Comparison of ENCODE assay signal across 19 cellular contexts in the genomic region with DNA sequence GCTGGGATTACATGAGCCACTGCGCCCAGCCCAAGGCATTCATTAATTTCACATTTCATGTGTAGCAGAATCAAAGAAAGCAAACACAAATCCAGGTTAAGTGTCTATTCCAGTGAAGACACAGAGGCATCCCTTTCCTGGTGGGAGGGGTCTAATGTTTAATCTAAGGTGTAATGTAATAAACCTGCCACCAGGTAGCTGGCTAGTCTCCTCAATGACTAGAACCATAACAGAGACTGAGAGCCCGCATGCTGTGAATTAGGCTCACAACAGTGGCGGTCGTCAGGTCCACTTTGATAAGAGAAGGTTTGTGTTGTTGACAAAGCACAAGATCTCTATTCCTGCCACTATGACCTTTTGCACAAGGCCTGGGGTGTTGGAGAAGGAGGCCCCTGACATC.
DNase-seq lines count a peak whose midpoint lies in the region; ATAC-seq and TF ChIP-seq lines count a peak whose summit lies in the region.
"Had no signal": no experiment of that assay in that cellular context is flagged by ENCODE, and none has a peak within 500 bp of the region (broad histone marks: within the 10 kb centered on the region; RNA-seq: fewer than 3 reads in every experiment).

No MANE protein-coding gene starts in this region.

- peaks cover 20% of the 10 kb centered on the region for H3K27me3 Mint-ChIP-seq in activated CD4-positive, alpha-beta T cell treated with anti-CD3 and anti-CD28 coated beads, Interleukin-2, amount 10 ng/mL, durations not matched to agents 24 days and 14 days
- H3K27me3 Mint-ChIP-seq in WTC11 (ENCODE audit: low read depth) (no peaks in the 10 kb centered on the region), T-helper 17 cell (peaks cover 12% of the 10 kb centered on the region)

- H3K27ac Mint-ChIP-seq in activated CD4-positive, alpha-beta T cell treated with anti-CD3 and anti-CD28 coated beads, Interleukin-2, amount 10 ng/mL, durations not matched to agents 24 days and 14 days, result peak overlapping the region; percentile 51
- 0 out of 2 replicates have a peak overlapping the region, but pooled peaks have one; percentile 24 for H3K27ac Mint-ChIP-seq in WTC11
- no peak overlapping the region for H3K27ac Mint-ChIP-seq in T-helper 17 cell
- H3K27ac Mint-ChIP-seq: CD4-positive, alpha-beta T cell had no signal

- no peaks in the 10 kb centered on the region for H3K9me3 ChIP-seq in T-helper 17 cell (ENCODE audit: control insufficient read depth, low read length, poor library complexity, severe bottlenecking)

- no peak overlapping the region for H3K4me3 Mint-ChIP-seq in activated CD4-positive, alpha-beta T cell treated with anti-CD3 and anti-CD28 coated beads, Interleukin-2, amount 10 ng/mL, durations not matched to agents 24 days and 14 days
- H3K4me3 Mint-ChIP-seq in WTC11 (no peak overlapping the region), T-helper 17 cell (no peak overlapping the region)
- H3K4me3 Mint-ChIP-seq: CD4-positive, alpha-beta T cell had no signal

- no peaks in the 10 kb centered on the region for H3K9me3 Mint-ChIP-seq in activated CD4-positive, alpha-beta T cell treated with anti-CD3 and anti-CD28 coated beads, Interleukin-2, amount 10 ng/mL, durations not matched to agents 24 days and 14 days
- H3K9me3 Mint-ChIP-seq in WTC11, result no peaks in the 10 kb centered on the region
- H3K9me3 Mint-ChIP-seq: CD4-positive, alpha-beta T cell had no signal

- intact Hi-C loops in activated CD4-positive, alpha-beta T cell treated with anti-CD3 and anti-CD28 coated beads, Interleukin-2, amount 10 ng/mL, durations not matched to agents 24 days and 14 days (cut with micrococcal nuclease), result loop anchor here (5.0 kb wide), 1 partner anchor 84 kb away; the partner anchor contains the start of gene CECR2

- no peak for DNase-seq in activated CD4-positive, alpha-beta T cell treated with anti-CD3 and anti-CD28 coated beads, Interleukin-2, amount 10 ng/mL, durations not matched to agents 24 days and 14 days
- DNase-seq in activated CD4-positive, alpha-beta T cell treated with anti-CD3 and anti-CD28 coated beads, Interleukin-2, amount 50 U/mL, for 48 hours, result no peak
- DNase-seq in WTC11 (ENCODE audit: low spot score) (no peak), mesenteric fat pad (ENCODE audit: low spot score) (peak; percentile 24), T-helper 17 cell (no peak), pons (ENCODE audit: low spot score) (no peak), activated T-cell treated with anti-CD3 and anti-CD28 coated beads for 4 hours (no peak)
- DNase-seq: CD4-positive, alpha-beta T cell; COR-L47; DMS 273 treated with DMSO at 0.1 percent for 48 hours; GOT3; IMR-90; NCI-H1092 treated with DMSO at 0.1 percent for 48 hours; NCI-H1436 treated with DMSO at 0.1 percent for 48 hours; NCI-H2081; NCI-H446; NCI-H526; PC-3; Right ventricle myocardium superior had no signal

- H3K36me3 Mint-ChIP-seq in activated CD4-positive, alpha-beta T cell treated with anti-CD3 and anti-CD28 coated beads, Interleukin-2, amount 10 ng/mL, durations not matched to agents 24 days and 14 days (ENCODE audit: low read depth), result no peaks in the 10 kb centered on the region
- H3K36me3 Mint-ChIP-seq in WTC11, result no peaks in the 10 kb centered on the region
- H3K36me3 Mint-ChIP-seq in T-helper 17 cell (ENCODE audit: low read depth), result no peaks in the 10 kb centered on the region

- CTCF ChIA-PET in WTC11 (lab: Charles Lee), result interaction anchor here (0.5 to 2.2 kb wide), 6 partner anchors 11 to 188 kb away, joined by 3 to 6 read pairs (median 4); no protein-coding TSS in a partner anchor

- H3K4me1 Mint-ChIP-seq in activated CD4-positive, alpha-beta T cell treated with anti-CD3 and anti-CD28 coated beads, Interleukin-2, amount 10 ng/mL, durations not matched to agents 24 days and 14 days, result peaks cover 31% of the 10 kb centered on the region
- H3K4me1 Mint-ChIP-seq in WTC11 (peaks cover 20% of the 10 kb centered on the region), T-helper 17 cell (peaks cover 15% of the 10 kb centered on the region)

- ATAC-seq in WTC11 (peak; percentile 71), T-helper 17 cell (no peak)
- ATAC-seq: PC-3 had no signal

- TF ChIP-seq CTCF in WTC11 (IDR thresholded peaks at IDR 0.05), result no peak

- POLR2A ChIA-PET in WTC11 (lab: Charles Lee), result no interaction called here

TF ChIP-seq in WTC11, 78 proteins besides CTCF, POLR2A, EP300 and RAD21:
- no peak for TF ChIP-seq ZNF138 (CRISPR knock-in tag; conservative IDR thresholded peaks at IDR 0.05)
- TF ChIP-seq OVOL2 (CRISPR knock-in tag; IDR thresholded peaks at IDR 0.05; ENCODE audit: borderline replicate concordance), result no peak
- no peak for TF ChIP-seq ESRRA (CRISPR knock-in tag; IDR thresholded peaks at IDR 0.05; ENCODE audit: borderline replicate concordance)
- no peak for TF ChIP-seq CREB1 (CRISPR knock-in tag; IDR thresholded peaks at IDR 0.05)
